10 cellular contexts compared by ENCODE assay signal in genomic region chr5:10251409-10251808, GRCh38. TPM values are rescaled to one million over a fixed set of nuclear protein-coding genes. Genes with fewer than 3 reads are reported as not detected.
DNase-seq lines count a peak whose midpoint lies in the region; ATAC-seq, FAIRE-seq and TF ChIP-seq lines count a peak whose summit lies in the region.
"Had no signal": no experiment of that assay in that cellular context is flagged by ENCODE, and none has a peak within 500 bp of the region (broad histone marks: within the 10 kb centered on the region; RNA-seq: fewer than 3 reads in every experiment).

No MANE protein-coding gene starts in this region.

- H3K36me3 ChIP-seq in A673 (ENCODE audit: insufficient read depth, low read length, poor library complexity, severe bottlenecking) (peaks cover 34% of the 10 kb centered on the region), HUES64 (ENCODE audit: insufficient read depth, low read length) (peaks cover 46% of the 10 kb centered on the region), small intestine (ENCODE audit: control insufficient read depth in 2 of 2, insufficient read depth in 2 of 2, low read length in 2 of 2) (peaks cover 0 to 11% of the 10 kb centered on the region in 2 donors)

- POLR2A ChIA-PET in A673 (lab: Charles Lee; ENCODE audit: low non-redundant PET) = no interaction called here

- CTCF ChIA-PET in A673 (lab: Charles Lee) = no interaction called here

- H3K4me1 ChIP-seq in A673 (ENCODE audit: insufficient read depth, low read length, poor library complexity, severe bottlenecking) = peaks cover 14% of the 10 kb centered on the region
- peaks cover 15% of the 10 kb centered on the region for H3K4me1 ChIP-seq in HUES64 (ENCODE audit: insufficient read depth, low read length)
- H3K4me1 ChIP-seq in small intestine (ENCODE audit: control insufficient read depth in 2 of 2, insufficient read depth in 1 of 2, low read depth in 1 of 2, low read length in 1 of 2) = peaks cover 17% of the 10 kb centered on the region in 2 donors

- no peak for TF ChIP-seq CTCF in A673 (conservative IDR thresholded peaks at IDR 0.05; ENCODE audit: low read depth, low read length)
- no peak for TF ChIP-seq CTCF in astrocyte of the spinal cord (IDR thresholded peaks at IDR 0.05; ENCODE audit: low read depth, low read length)
- no peak for TF ChIP-seq CTCF in mesothelial cell of epicardium (IDR thresholded peaks at IDR 0.05; ENCODE audit: unreplicated experiment)

- in situ Hi-C loops in astrocyte of the spinal cord (cut with HindIII; ENCODE audit: low sequenced_read_pairs) (no loop called here), G401 (cut with HindIII; ENCODE audit: low sequenced_read_pairs) (no loop called here)

- H3K9me3 Mint-ChIP-seq in mesothelial cell of epicardium = no peaks in the 10 kb centered on the region

- peaks cover 20% of the 10 kb centered on the region for H3K36me3 Mint-ChIP-seq in mesothelial cell of epicardium

- DNase-seq in A673 (ENCODE audit: low spot score) (no peak), astrocyte of the spinal cord (ENCODE audit: low read depth, low spot score) (no peak), mesothelial cell of epicardium (ENCODE audit: low spot score in 2 of 2, unreplicated experiment in 2 of 2) (no peak), GOT3 (lab: John Stamatoyannopoulos, UW) (no peak), G401 (ENCODE audit: low spot score) (no peak), small intestine (no peak)
- DNase-seq: activated CD4-positive, CD25-positive, alpha-beta regulatory T cell had no signal

- no TSS peak for BruUV-seq in A673 (replicated peaks; lab: Mats Ljungman, UMichigan)

- intact Hi-C loops in A673 (cut with micrococcal nuclease; ENCODE audit: unreplicated experiment) = loop anchor here (5.0 kb wide), 1 partner anchor 101 kb away; the partner anchor contains the start of gene MARCHF6

- peak overlapping the region; percentile 78 for H3K4me3 Mint-ChIP-seq in mesothelial cell of epicardium

- no peaks in the 10 kb centered on the region for H3K27me3 Mint-ChIP-seq in mesothelial cell of epicardium (ENCODE audit: low read depth)

- no peak for FAIRE-seq in small intestine (lab: Jason Lieb, UNC)
- FAIRE-seq: GM18507 had no signal

- 44% methylated on average over 7 of the region's 7 CpGs for WGBS in HUES64
- 12 to 23% (median 16%) methylated on average over 7 of the region's 7 CpGs for WGBS in small intestine, 3 donors

- H3K27ac ChIP-seq in A673 (ENCODE audit: low read depth, low read length, poor library complexity, severe bottlenecking) = peak overlapping the region; percentile 100
- no peak overlapping the region for H3K27ac ChIP-seq in HUES64 (ENCODE audit: low read depth, low read length)
- no peak overlapping the region for H3K27ac ChIP-seq in small intestine (ENCODE audit: low read depth in 1 of 2, low read length in 1 of 2)

- peak overlapping the region; percentile 51 for H3K27ac Mint-ChIP-seq in mesothelial cell of epicardium

- H3K27me3 ChIP-seq in A673 (replicated peaks; ENCODE audit: insufficient read depth, low read depth, low read length, poor library complexity) (no peaks in the 10 kb centered on the region), HUES64 (ENCODE audit: insufficient read depth, low read length) (no peaks in the 10 kb centered on the region), small intestine (ENCODE audit: control insufficient read depth in 2 of 2, insufficient read depth in 2 of 2, low read length in 2 of 2) (no peaks in the 10 kb centered on the region)

- peak overlapping the region; percentile 98 for H3K9ac ChIP-seq in HUES64 (ENCODE audit: low read depth, low read length)

- H3K9me3 ChIP-seq in A673 (ENCODE audit: low read depth, low read length, poor library complexity, severe bottlenecking) (no peaks in the 10 kb centered on the region), HUES64 (ENCODE audit: insufficient read depth, low read depth, low read length) (no peaks in the 10 kb centered on the region), small intestine (ENCODE audit: control insufficient read depth, low read depth) (no peaks in the 10 kb centered on the region)

- peaks cover 29% of the 10 kb centered on the region for H3K4me1 Mint-ChIP-seq in mesothelial cell of epicardium

- no peak for ATAC-seq in GM18870 (IDR thresholded peaks at IDR 0.05; ENCODE audit: unreplicated experiment)

- H3K4me3 ChIP-seq in A673 (ENCODE audit: low read depth, low read length, poor library complexity, severe bottlenecking) (peak overlapping the region; percentile 88), HUES64 (ENCODE audit: low read length) (peak overlapping the region; percentile 82), astrocyte of the spinal cord (ENCODE audit: low read depth, low read length) (peak overlapping the region; percentile 87), small intestine (ENCODE audit: low read depth in 1 of 2, low read length in 2 of 2) (peak overlapping the region in 1 of 2 donors; percentile 86)

RNA-seq across cellular contexts. Expression of gene CCT5, which starts 1.3 kb away (rescaled TPM):
- total RNA-seq in A673 (2021) = 651 and 675 TPM in 2 replicates
- 505 TPM for polyA plus RNA-seq in HUES64 (2013, experiment 1 of 2)
- polyA plus RNA-seq in HUES64 (2013, experiment 2 of 2) = 454 TPM
- 141 to 145 TPM (median 142 TPM) in 3 replicates for total RNA-seq in mesothelial cell of epicardium
- total RNA-seq in G401 (2014; rRNA removed; shearing (Covaris generic)) = 735 and 956 TPM in 2 replicates
- polyA plus RNA-seq in small intestine = 100 to 1,000 TPM; 101 to 226 (median 138) TPM

RNA-seq across cellular contexts. Expression of gene ATPSCKMT, which starts 1.7 kb away (rescaled TPM):
- total RNA-seq in A673 (2021) (34.8 and 36.6 TPM in 2 replicates), mesothelial cell of epicardium (23.3 to 26.8 TPM (median 24.0 TPM) in 3 replicates)
- polyA plus RNA-seq in HUES64 (2013, experiment 1 of 2) = 10.6 TPM
- polyA plus RNA-seq in HUES64 (2013, experiment 2 of 2) = 11.5 TPM
- total RNA-seq in G401 (2014; rRNA removed; shearing (Covaris generic)) = 35.0 and 37.4 TPM in 2 replicates
- 10 to 100 TPM in 1 of 3 donors, 1 to 10 TPM in 2; 7.6 to 13.7 (median 8.6) TPM for polyA plus RNA-seq in small intestine

RNA-seq across cellular contexts. Expression of gene CMBL, which starts 56.3 kb away (rescaled TPM):
- 15.7 and 17.2 TPM in 2 replicates for total RNA-seq in A673 (2021)
- polyA plus RNA-seq in HUES64 (2013, experiment 1 of 2) = 21.1 TPM
- 24.5 TPM for polyA plus RNA-seq in HUES64 (2013, experiment 2 of 2)
- 22.5 to 26.4 TPM (median 24.8 TPM) in 3 replicates for total RNA-seq in mesothelial cell of epicardium
- 8.3 and 14.6 TPM in 2 replicates for total RNA-seq in G401 (2014; rRNA removed; shearing (Covaris generic))
- 100 to 1,000 TPM in 2 of 3 donors, 10 to 100 TPM in 1; 93.7 to 516 (median 230) TPM for polyA plus RNA-seq in small intestine
